ENCODE assay signal across 24 cellular contexts in the genomic region with DNA sequence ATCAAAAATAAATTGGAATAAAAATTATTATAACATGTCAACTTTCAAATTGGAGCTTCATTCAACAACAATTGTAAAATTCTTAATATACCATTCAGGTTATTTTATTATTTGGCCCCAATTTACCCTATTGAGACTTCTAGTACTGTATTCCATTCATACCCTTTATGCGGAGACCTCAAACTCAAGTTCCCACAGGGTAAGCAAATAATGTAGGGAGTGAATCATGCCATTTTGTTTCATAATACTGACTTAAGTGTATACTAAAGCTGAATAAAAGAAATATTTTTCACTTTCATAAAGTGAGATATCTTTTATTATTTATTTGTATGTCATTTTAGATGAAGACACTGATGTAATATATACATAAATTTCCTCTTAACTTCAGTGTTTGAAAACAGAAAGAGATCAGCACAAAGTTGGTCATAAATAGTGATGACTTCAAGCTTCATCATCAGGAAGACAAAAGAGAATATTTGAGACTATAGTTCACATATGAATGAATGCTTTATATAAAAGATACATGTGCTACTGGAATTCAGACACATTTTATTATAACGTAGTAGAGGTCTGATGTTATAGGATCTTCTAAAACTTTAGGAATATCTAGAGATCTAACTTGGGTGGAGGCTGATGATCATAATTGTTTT.
"Had no signal": no experiment of that assay in that cellular context is flagged by ENCODE, and none has a peak within 500 bp of the region (broad histone marks: within the 10 kb centered on the region; RNA-seq: fewer than 3 reads in every experiment).

No MANE protein-coding gene starts in this region.

- ATAC-seq: gastroesophageal sphincter; left cardiac atrium; lower lobe of right lung; pancreas; right cardiac atrium; stimulated activated effector memory CD8-positive, alpha-beta T cell treated with anti-CD3 and anti-CD28 coated beads, Interleukin-12 subunit alpha, Interleukin-12 subunit beta, amount 100 ng/mL, for 72 hours; stimulated activated naive CD8-positive, alpha-beta T cell treated with anti-CD3 and anti-CD28 coated beads, Interleukin-15, amount 100 ng/mL, for 72 hours; upper lobe of right lung had no signal

- H3K4me1 ChIP-seq: esophagus muscularis mucosa, gastroesophageal sphincter, left ventricle myocardium inferior, lower lobe of right lung, pancreas, testis, tibial nerve, upper lobe of right lung, vagina had no signal

- H3K9me3 ChIP-seq: esophagus muscularis mucosa, gastroesophageal sphincter, lower lobe of right lung, pancreas, testis, tibial nerve, upper lobe of right lung, vagina had no signal

- H3K4me2 ChIP-seq: smooth muscle cell had no signal

- DNase-seq: cortex of kidney; dorsolateral prefrontal cortex; effector CD8-positive, alpha-beta T cell; glutamatergic neuron; kidney; left cardiac atrium; left ventricle myocardium inferior; lower lobe of right lung; mesenchymal stem cell; midbrain; occipital lobe; pancreas; right cardiac atrium; stimulated activated CD4-positive, alpha-beta T cell treated with anti-CD3 and anti-CD28 coated beads, Interleukin-4, amount 100 ng/mL, for 1 hour; stimulated activated CD8-positive, alpha-beta memory T cell treated with anti-CD3 and anti-CD28 coated beads, Interleukin-4, amount 100 ng/mL, for 48 hours; stimulated activated naive CD8-positive, alpha-beta T cell treated with anti-CD3 and anti-CD28 coated beads, Interleukin-15, amount 100 ng/mL, for 72 hours; testis; upper lobe of right lung had no signal

- H3K27me3 ChIP-seq: dorsolateral prefrontal cortex, esophagus muscularis mucosa, gastroesophageal sphincter, pancreas, testis, tibial nerve, upper lobe of right lung, vagina had no signal

- H3K27ac ChIP-seq: dorsolateral prefrontal cortex, esophagus muscularis mucosa, gastroesophageal sphincter, left ventricle myocardium inferior, lower lobe of right lung, pancreas, testis, tibial nerve, upper lobe of right lung, vagina had no signal

- H3K36me3 ChIP-seq: esophagus muscularis mucosa, gastroesophageal sphincter, left ventricle myocardium inferior, lower lobe of right lung, pancreas, tibial nerve, upper lobe of right lung, vagina had no signal

- H3K4me3 ChIP-seq: dorsolateral prefrontal cortex, esophagus muscularis mucosa, gastroesophageal sphincter, left ventricle myocardium inferior, lower lobe of right lung, pancreas, smooth muscle cell, testis, tibial nerve, upper lobe of right lung, vagina had no signal
